22 cellular contexts compared by ENCODE assay signal in the genomic region with DNA sequence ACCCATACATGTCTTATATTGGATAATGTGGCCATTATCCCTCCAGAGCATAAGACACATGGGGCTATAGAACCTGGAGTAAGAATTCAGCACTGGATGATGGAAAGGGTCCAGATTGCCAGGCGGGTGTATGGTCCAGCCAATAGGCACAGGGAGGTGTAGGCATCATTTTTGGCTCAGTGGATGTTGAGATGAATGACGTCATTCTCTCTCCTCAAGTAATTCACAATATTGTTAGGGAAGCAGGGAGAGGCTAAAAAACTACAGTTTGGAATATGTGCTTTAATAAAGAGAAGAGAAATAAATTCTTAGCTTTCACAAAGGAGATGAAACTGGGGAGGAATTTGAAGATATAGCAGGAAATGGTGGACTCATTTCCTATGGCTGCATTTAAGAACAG.
DNase-seq lines count a peak whose midpoint lies in the region; ATAC-seq, FAIRE-seq and TF ChIP-seq lines count a peak whose summit lies in the region.
"Had no signal": no experiment of that assay in that cellular context is flagged by ENCODE, and none has a peak within 500 bp of the region (broad histone marks: within the 10 kb centered on the region; RNA-seq: fewer than 3 reads in every experiment).

No MANE protein-coding gene starts in this region.

- in situ Hi-C loops in K562 (cut with MboI) (no loop called here), ACHN (cut with HindIII; ENCODE audit: low pct_ligation_motif_present, low pct_unique_long_range_greater_than_20kb, low sequenced_read_pairs) (no loop called here)

- DNase-seq in MG63 (peak; percentile 11), K562 (ENCODE audit: extremely low read depth in 1 of 4, low spot score in 3 of 4) (no peak), SKM-1 (lab: John Stamatoyannopoulos, UW; ENCODE audit: unreplicated experiment) (no peak), ACHN (no peak)
- DNase-seq: 8988T; AML-193; Caco-2; Calu3; CD4-positive, alpha-beta T cell; CD8-positive, alpha-beta T cell; DMS79 treated with DMSO at 0.1 percent for 48 hours; GF-D8 had no signal

- no peak for TF ChIP-seq POLR2A in K562 (conservative IDR thresholded peaks at IDR 0.05)

- ATAC-seq in K562 (no peak), GM18907 (IDR thresholded peaks at IDR 0.05; ENCODE audit: unreplicated experiment) (no peak)
- ATAC-seq: CD8-positive, alpha-beta T cell had no signal

- H3K9ac ChIP-seq in K562 (ENCODE audit: insufficient read depth in 1 of 2, low read depth in 2 of 2, low read length in 2 of 2), result no peak overlapping the region
- H3K9ac ChIP-seq: BLaER1 treated with 17β-estradiol and CSF1 and Interleukin-3, amounts not matched to agents 10 nM and 100 nM had no signal

- no peaks in the 10 kb centered on the region for H3K27me3 ChIP-seq in MG63
- no peaks in the 10 kb centered on the region for H3K27me3 ChIP-seq in K562 (ENCODE audit: control insufficient read depth in 2 of 2, insufficient read depth in 2 of 2, low read length in 2 of 2)
- H3K27me3 ChIP-seq: BLaER1 treated with 17β-estradiol and CSF1 and Interleukin-3, amounts not matched to agents 10 nM and 100 nM had no signal

- no peak overlapping the region for H3K4me2 ChIP-seq in K562 (ENCODE audit: insufficient read depth, low read length)
- H3K4me2 ChIP-seq: BLaER1 treated with 17β-estradiol and CSF1 and Interleukin-3, amounts not matched to agents 10 nM and 100 nM had no signal

- no peaks in the 10 kb centered on the region for H3K4me1 ChIP-seq in HEK293 (ENCODE audit: control insufficient read depth, insufficient read depth, low read length)
- no peaks in the 10 kb centered on the region for H3K4me1 ChIP-seq in K562 (replicated peaks in 1 of 2; ENCODE audit: control insufficient read depth in 2 of 2, insufficient read depth in 2 of 2, low read length in 2 of 2)
- H3K4me1 ChIP-seq: BLaER1 treated with 17β-estradiol and CSF1 and Interleukin-3, amounts not matched to agents 10 nM and 100 nM; Caco-2 had no signal

- no peaks in the 10 kb centered on the region for H3K79me2 ChIP-seq in K562 (ENCODE audit: control insufficient read depth, insufficient read depth, low read length)

- no peaks in the 10 kb centered on the region for H4K20me1 ChIP-seq in K562 (replicated peaks; ENCODE audit: control insufficient read depth, insufficient read depth, low read length)
- H4K20me1 ChIP-seq: BLaER1 treated with 17β-estradiol and CSF1 and Interleukin-3, amounts not matched to agents 10 nM and 100 nM had no signal

- TF ChIP-seq EP300 in K562 (IDR thresholded peaks at IDR 0.05; ENCODE audit: low read length), result no peak

- CTCF ChIA-PET in HEK293 (lab: Yijun Ruan, JAX), result no interaction called here
- CTCF ChIA-PET in K562 (lab: Yijun Ruan, JAX; ENCODE audit: low intra/inter-chr PET ratio), result no interaction called here

- WGBS in K562 (ENCODE audit: insufficient coverage, low coverage, missing lambda C conversion rate), result 0% methylated on average over 2 of the region's 2 CpGs

- POLR2A ChIA-PET in HEK293 (lab: Yijun Ruan, JAX) (no interaction called here), K562 (lab: Yijun Ruan, JAX) (no interaction called here)

- FAIRE-seq in K562 (lab: Jason Lieb, UNC), result no peak
- FAIRE-seq: A204.1, D721Med, G401.6, GM12892, GM18507, GM19239 had no signal

- H3K9me1 ChIP-seq in K562 (ENCODE audit: control insufficient read depth, insufficient read depth, low read length), result no peaks in the 10 kb centered on the region

- intact Hi-C loops in K562 (cut with micrococcal nuclease), result no loop called here

- no peak overlapping the region for H3K27ac ChIP-seq in HEK293 (ENCODE audit: extremely low read depth, low read depth, low read length)
- no peak overlapping the region for H3K27ac ChIP-seq in K562 (ENCODE audit: extremely low read depth, low read depth, low read length)
- H3K27ac ChIP-seq: BLaER1 treated with 17β-estradiol and CSF1 and Interleukin-3, amounts not matched to agents 10 nM and 100 nM; C4-2B had no signal

- H3K9me3 ChIP-seq in HEK293 (ENCODE audit: control insufficient read depth, insufficient read depth, low read depth, low read length) (no peaks in the 10 kb centered on the region), MG63 (no peaks in the 10 kb centered on the region), K562 (replicated peaks; ENCODE audit: control insufficient read depth, insufficient read depth, low read depth, low read length) (no peaks in the 10 kb centered on the region)
- H3K9me3 ChIP-seq: BLaER1 treated with 17β-estradiol and CSF1 and Interleukin-3, amounts not matched to agents 10 nM and 100 nM; Caco-2 had no signal

- BruUV-seq in K562 (replicated peaks; lab: Mats Ljungman, UMichigan), result no TSS peak

- no peaks in the 10 kb centered on the region for H3K36me3 ChIP-seq in HEK293 (ENCODE audit: control insufficient read depth in 2 of 2, insufficient read depth in 1 of 2, low read length in 2 of 2)
- H3K36me3 ChIP-seq in MG63, result no peaks in the 10 kb centered on the region
- H3K36me3 ChIP-seq in K562 (ENCODE audit: control insufficient read depth, insufficient read depth, low read length), result no peaks in the 10 kb centered on the region
- H3K36me3 ChIP-seq: BLaER1 treated with 17β-estradiol and CSF1 and Interleukin-3, amounts not matched to agents 10 nM and 100 nM had no signal

- no peak for TF ChIP-seq RAD21 in K562 (CRISPR knock-in tag; conservative IDR thresholded peaks at IDR 0.05 in 1 of 2, IDR thresholded peaks at IDR 0.05 in 1 of 2)

- TF ChIP-seq CTCF in HEK293 (tag by site-specific recombination; IDR thresholded peaks at IDR 0.05), result no peak
- no peak for TF ChIP-seq CTCF in K562 (IDR thresholded peaks at IDR 0.05 in 2 of 3, conservative IDR thresholded peaks at IDR 0.05 in 1 of 3; ENCODE audit: insufficient read depth in 2 of 3, low read depth in 1 of 3, low read length in 3 of 3)

- no peak overlapping the region for H3K4me3 ChIP-seq in HEK293 (ENCODE audit: low read depth, low read length)
- no peak overlapping the region for H3K4me3 ChIP-seq in MG63
- H3K4me3 ChIP-seq in K562, result no peak overlapping the region
- H3K4me3 ChIP-seq: BLaER1 treated with 17β-estradiol and CSF1 and Interleukin-3, amounts not matched to agents 10 nM and 100 nM had no signal

- no peak overlapping the region for H2AFZ ChIP-seq in K562 (ENCODE audit: low read depth, low read length)

TF ChIP-seq in HEK293, 187 proteins besides CTCF, POLR2A, EP300 and RAD21:
- no peak for TF ChIP-seq SETDB1 (IDR thresholded peaks at IDR 0.05; ENCODE audit: insufficient read length, low read length)
- TF ChIP-seq, protein P1, sequence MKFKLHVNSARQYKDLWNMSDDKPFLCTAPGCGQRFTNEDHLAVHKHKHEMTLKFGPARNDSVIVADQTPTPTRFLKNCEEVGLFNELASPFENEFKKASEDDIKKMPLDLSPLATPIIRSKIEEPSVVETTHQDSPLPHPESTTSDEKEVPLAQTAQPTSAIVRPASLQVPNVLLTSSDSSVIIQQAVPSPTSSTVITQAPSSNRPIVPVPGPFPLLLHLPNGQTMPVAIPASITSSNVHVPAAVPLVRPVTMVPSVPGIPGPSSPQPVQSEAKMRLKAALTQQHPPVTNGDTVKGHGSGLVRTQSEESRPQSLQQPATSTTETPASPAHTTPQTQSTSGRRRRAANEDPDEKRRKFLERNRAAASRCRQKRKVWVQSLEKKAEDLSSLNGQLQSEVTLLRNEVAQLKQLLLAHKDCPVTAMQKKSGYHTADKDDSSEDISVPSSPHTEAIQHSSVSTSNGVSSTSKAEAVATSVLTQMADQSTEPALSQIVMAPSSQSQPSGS (tag by site-specific recombination; IDR thresholded peaks at IDR 0.05; ENCODE audit: low read depth), result peak; percentile 57; the same call in 1 of the 2 replicates

TF ChIP-seq in K562, 482 proteins besides CTCF, POLR2A, EP300 and RAD21:
- TF ChIP-seq, protein P2, sequence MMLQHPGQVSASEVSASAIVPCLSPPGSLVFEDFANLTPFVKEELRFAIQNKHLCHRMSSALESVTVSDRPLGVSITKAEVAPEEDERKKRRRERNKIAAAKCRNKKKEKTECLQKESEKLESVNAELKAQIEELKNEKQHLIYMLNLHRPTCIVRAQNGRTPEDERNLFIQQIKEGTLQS (IDR thresholded peaks at IDR 0.05), result peak; percentile 33; the same call in 1 of the 2 replicates
- TF ChIP-seq, protein P2 (CRISPR knock-in tag; conservative IDR thresholded peaks at IDR 0.05), result no peak
- TF ChIP-seq SMARCA5 (IDR thresholded peaks at IDR 0.05), result no peak
